Comparison of ENCODE assay signal across 2 cellular contexts in the genomic region with DNA sequence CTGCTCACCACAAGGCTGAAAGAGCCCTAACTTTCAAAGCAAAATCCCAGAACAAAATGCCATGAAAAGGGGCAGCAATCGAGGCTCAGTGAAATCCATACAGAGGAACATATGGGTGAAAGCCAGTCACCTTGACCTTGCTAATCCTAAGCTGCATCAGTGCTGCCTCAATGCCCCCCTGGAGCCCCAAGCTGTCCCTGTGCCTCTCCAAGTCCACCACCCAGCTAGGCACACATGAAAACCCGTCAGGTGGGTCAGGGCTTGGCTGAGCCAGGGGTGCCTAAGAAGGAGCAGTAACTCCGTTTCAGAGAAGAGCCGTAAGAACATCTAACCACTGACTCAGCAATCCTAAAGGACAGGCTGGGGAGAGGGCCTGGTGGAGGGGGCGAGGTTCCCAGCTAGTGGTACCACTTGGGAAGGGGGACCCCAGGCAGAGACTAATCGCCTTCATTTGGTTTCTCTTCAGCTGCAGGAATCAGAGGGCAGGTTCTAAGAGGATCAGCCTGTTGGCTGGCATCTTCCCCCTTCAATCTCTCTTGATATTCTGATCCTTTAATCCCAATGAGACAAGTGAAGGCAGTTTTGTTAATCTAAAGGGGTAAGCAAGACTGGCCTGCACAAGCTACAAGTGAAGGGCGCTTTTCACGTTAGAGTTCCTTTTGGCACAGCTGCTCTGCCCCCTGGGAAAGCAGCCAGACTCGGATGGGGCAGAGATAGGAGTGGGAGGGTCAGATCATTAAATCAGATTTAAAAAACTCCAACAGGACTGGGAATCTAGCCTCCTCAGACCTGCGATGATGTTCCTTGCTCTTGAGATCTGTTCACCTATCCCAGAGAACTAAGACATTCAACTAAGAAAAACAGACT.
A peak's percentile ranks its signal among the peaks of the same experiment; 100 is the strongest.
TF ChIP-seq lines count a peak whose summit lies in the region.

No MANE protein-coding gene starts in this region.

TF ChIP-seq in IMR-90, 13 proteins besides CTCF, POLR2A, EP300 and RAD21:
- no peak for TF ChIP-seq CHD1 (IDR thresholded peaks at IDR 0.05; ENCODE audit: low read depth, low read length)
- peak; percentile 22; the same call in 1 of the 2 replicates for TF ChIP-seq MAFK (IDR thresholded peaks at IDR 0.05; ENCODE audit: low read depth, low read length)
- TF ChIP-seq MAZ (IDR thresholded peaks at IDR 0.05; ENCODE audit: borderline replicate concordance, low read depth, low read length) = no peak
- TF ChIP-seq BHLHE40 (IDR thresholded peaks at IDR 0.05; ENCODE audit: low read depth, low read length) = no peak
TF ChIP-seq in IMR-90: peak in this region for 1.

TF ChIP-seq in GM12878, 131 proteins besides CTCF, POLR2A, EP300 and RAD21:
- no peak for TF ChIP-seq ATF7 (IDR thresholded peaks at IDR 0.05; ENCODE audit: low read depth)
- no peak for TF ChIP-seq EZH2 (IDR thresholded peaks at IDR 0.05; ENCODE audit: borderline replicate concordance, control insufficient read depth, low read depth, low read length)
- TF ChIP-seq LARP7 (IDR thresholded peaks at IDR 0.05) = no peak
- TF ChIP-seq, protein P1, sequence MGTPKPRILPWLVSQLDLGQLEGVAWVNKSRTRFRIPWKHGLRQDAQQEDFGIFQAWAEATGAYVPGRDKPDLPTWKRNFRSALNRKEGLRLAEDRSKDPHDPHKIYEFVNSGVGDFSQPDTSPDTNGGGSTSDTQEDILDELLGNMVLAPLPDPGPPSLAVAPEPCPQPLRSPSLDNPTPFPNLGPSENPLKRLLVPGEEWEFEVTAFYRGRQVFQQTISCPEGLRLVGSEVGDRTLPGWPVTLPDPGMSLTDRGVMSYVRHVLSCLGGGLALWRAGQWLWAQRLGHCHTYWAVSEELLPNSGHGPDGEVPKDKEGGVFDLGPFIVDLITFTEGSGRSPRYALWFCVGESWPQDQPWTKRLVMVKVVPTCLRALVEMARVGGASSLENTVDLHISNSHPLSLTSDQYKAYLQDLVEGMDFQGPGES (IDR thresholded peaks at IDR 0.05) = no peak
